Comparison of ENCODE assay signal across 6 cellular contexts in genomic region chr16:84763164-84763563, GRCh38.
"Had no signal": no experiment of that assay in that cellular context is flagged by ENCODE, and none has a peak within 500 bp of the region (broad histone marks: within the 10 kb centered on the region; RNA-seq: fewer than 3 reads in every experiment).

No MANE protein-coding gene starts in this region.

- H3K4me3 Mint-ChIP-seq: GM23338, H9 had no signal

- H3K4me2 ChIP-seq: GM23338 had no signal

- FAIRE-seq: H1, H54 had no signal

- H2AFZ ChIP-seq: GM23338 had no signal

- DNase-seq: H9, HCEC 1CT, KG1 had no signal

- H3K4me1 Mint-ChIP-seq: GM23338, H9 had no signal

- H3K4me3 ChIP-seq: GM23338 had no signal

- ATAC-seq: GM23338 had no signal

- H3K27ac Mint-ChIP-seq: H9 had no signal
